Comparison of ENCODE assay signal across 1 cellular context in the genomic region with DNA sequence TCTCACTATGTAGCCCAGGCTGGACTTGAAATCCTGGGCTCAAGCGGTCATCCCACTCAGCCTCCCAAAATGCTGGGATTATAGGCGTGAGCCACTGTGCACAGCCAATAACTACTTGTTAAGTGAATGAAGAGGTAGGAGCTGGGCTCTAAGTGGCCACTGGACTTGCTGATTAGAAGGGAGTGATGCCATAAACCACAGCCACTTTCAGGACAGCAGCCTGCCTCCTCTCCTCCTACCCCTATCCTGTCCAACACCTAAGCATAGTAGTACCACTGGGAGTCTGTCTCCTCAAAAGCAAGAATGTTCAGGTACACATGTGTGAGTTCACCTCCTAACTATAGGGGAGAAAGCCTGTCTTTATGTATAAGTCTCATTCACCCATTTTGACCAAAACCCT.
TF ChIP-seq lines count a peak whose summit lies in the region.

No MANE protein-coding gene starts in this region.

TF ChIP-seq in GM12878, 131 proteins besides CTCF, POLR2A, EP300 and RAD21:
- TF ChIP-seq, protein P1, sequence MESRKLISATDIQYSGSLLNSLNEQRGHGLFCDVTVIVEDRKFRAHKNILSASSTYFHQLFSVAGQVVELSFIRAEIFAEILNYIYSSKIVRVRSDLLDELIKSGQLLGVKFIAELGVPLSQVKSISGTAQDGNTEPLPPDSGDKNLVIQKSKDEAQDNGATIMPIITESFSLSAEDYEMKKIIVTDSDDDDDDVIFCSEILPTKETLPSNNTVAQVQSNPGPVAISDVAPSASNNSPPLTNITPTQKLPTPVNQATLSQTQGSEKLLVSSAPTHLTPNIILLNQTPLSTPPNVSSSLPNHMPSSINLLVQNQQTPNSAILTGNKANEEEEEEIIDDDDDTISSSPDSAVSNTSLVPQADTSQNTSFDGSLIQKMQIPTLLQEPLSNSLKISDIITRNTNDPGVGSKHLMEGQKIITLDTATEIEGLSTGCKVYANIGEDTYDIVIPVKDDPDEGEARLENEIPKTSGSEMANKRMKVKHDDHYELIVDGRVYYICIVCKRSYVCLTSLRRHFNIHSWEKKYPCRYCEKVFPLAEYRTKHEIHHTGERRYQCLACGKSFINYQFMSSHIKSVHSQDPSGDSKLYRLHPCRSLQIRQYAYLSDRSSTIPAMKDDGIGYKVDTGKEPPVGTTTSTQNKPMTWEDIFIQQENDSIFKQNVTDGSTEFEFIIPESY (IDR thresholded peaks at IDR 0.05): no peak
- TF ChIP-seq POLR2AphosphoS5 (IDR thresholded peaks at IDR 0.05; ENCODE audit: low read length): peak; percentile 46; the same call in 1 of the 2 replicates
- no peak for TF ChIP-seq MLLT1 (IDR thresholded peaks at IDR 0.05)
